Comparison of ENCODE assay signal across 1 cellular context in the genomic region with DNA sequence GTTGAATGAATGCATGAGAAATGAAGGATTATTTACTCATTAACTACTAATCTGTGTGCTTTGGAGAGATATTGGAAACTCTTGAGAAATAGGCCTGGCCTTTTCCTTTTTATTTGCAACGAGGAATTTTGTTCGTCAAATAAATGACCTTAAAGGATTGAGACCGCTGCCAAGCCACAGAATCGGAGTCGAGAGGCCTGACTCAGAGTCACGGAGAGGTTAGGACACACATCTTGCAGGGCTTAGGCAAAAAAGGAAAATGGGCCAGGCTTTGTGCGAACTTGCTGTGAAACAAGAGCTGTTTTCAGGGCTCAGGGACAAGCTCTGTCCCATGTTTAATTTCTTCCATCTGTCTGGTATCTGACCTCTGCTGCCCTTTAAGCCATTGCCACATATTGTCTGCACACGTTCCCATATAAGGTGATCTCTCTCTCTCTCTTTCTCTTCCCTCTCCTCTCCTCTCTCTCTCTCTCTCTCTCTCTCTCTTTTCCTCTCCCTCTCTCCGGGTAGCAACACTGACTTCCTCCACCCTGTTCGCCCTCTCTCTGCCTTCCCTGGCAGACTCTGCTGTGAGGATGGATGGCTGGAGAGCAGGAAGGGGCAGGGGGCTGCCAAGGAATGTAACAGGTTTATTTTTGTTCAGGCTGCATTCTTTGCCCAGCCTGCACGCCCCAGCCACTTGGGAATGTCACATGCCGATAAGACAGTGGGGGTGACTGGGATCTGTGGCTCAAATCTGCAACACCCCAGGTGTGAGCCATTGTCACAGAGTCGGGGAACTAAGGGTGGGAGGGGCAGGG.
A peak's percentile ranks its signal among the peaks of the same experiment; 100 is the strongest.
TF ChIP-seq lines count a peak whose summit lies in the region.

No MANE protein-coding gene starts in this region.

TF ChIP-seq in HepG2, 621 proteins besides CTCF, POLR2A, EP300 and RAD21 (continued from another document and continues in another):
- TF ChIP-seq, protein P1, sequence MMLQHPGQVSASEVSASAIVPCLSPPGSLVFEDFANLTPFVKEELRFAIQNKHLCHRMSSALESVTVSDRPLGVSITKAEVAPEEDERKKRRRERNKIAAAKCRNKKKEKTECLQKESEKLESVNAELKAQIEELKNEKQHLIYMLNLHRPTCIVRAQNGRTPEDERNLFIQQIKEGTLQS (CRISPR knock-in tag; IDR thresholded peaks at IDR 0.05), result no peak
- TF ChIP-seq SPEN (CRISPR knock-in tag; IDR thresholded peaks at IDR 0.05; ENCODE audit: low read depth) (no peak; the same call in 1 of the 2 replicates), CBX2 (IDR thresholded peaks at IDR 0.05; ENCODE audit: low read depth, low read length) (no peak), CBX2 (CRISPR knock-in tag; IDR thresholded peaks at IDR 0.05; ENCODE audit: low read depth) (no peak), DNMT3B (CRISPR knock-in tag; conservative IDR thresholded peaks at IDR 0.05) (no peak), ZFP82 (CRISPR knock-in tag; IDR thresholded peaks at IDR 0.05; ENCODE audit: borderline replicate concordance) (no peak), MAFG (CRISPR knock-in tag; IDR thresholded peaks at IDR 0.05) (no peak), RBM39 (IDR thresholded peaks at IDR 0.05; ENCODE audit: low read depth, low read length, poor library complexity, severe bottlenecking) (no peak), ZNF816 (CRISPR knock-in tag; IDR thresholded peaks at IDR 0.05; ENCODE audit: borderline replicate concordance) (no peak; the same call in 1 of the 2 replicates), HMG20A (CRISPR knock-in tag; IDR thresholded peaks at IDR 0.05; ENCODE audit: borderline replicate concordance) (no peak; the same call in 1 of the 2 replicates), BRCA1 (CRISPR knock-in tag; IDR thresholded peaks at IDR 0.05) (no peak), PRMT3 (CRISPR knock-in tag; IDR thresholded peaks at IDR 0.05; ENCODE audit: borderline replicate concordance, low read depth) (no peak), GTF3A (CRISPR knock-in tag; conservative IDR thresholded peaks at IDR 0.05) (no peak), MED13 (CRISPR knock-in tag; IDR thresholded peaks at IDR 0.05) (no peak), ZBTB21 (CRISPR knock-in tag; IDR thresholded peaks at IDR 0.05) (peak; percentile 34; the same call in 1 of the 2 replicates), ZKSCAN1 (IDR thresholded peaks at IDR 0.05; ENCODE audit: low read length) (no peak), ZNF839 (CRISPR knock-in tag; IDR thresholded peaks at IDR 0.05; ENCODE audit: borderline replicate concordance) (no peak), AHR (CRISPR knock-in tag; IDR thresholded peaks at IDR 0.05) (0 out of 2 replicates have a peak, but pooled peaks have one; percentile 35), ZNF331 (CRISPR knock-in tag; IDR thresholded peaks at IDR 0.05) (peak; percentile 74; the same call in 1 of the 2 replicates), TMF1 (CRISPR knock-in tag; IDR thresholded peaks at IDR 0.05; ENCODE audit: low read depth) (no peak), TBP (CRISPR knock-in tag; IDR thresholded peaks at IDR 0.05) (no peak), ZBTB7A (CRISPR knock-in tag; IDR thresholded peaks at IDR 0.05) (peak; percentile 82), NPAS2 (CRISPR knock-in tag; IDR thresholded peaks at IDR 0.05; ENCODE audit: borderline replicate concordance) (no peak), TOE1 (CRISPR knock-in tag; IDR thresholded peaks at IDR 0.05) (no peak), GZF1 (CRISPR knock-in tag; IDR thresholded peaks at IDR 0.05) (no peak), DMAP1 (CRISPR knock-in tag; IDR thresholded peaks at IDR 0.05) (peak; percentile 65; the same call in 1 of the 2 replicates), MBD4 (IDR thresholded peaks at IDR 0.05; ENCODE audit: borderline replicate concordance, low read length) (no peak)
- TF ChIP-seq, protein P2, sequence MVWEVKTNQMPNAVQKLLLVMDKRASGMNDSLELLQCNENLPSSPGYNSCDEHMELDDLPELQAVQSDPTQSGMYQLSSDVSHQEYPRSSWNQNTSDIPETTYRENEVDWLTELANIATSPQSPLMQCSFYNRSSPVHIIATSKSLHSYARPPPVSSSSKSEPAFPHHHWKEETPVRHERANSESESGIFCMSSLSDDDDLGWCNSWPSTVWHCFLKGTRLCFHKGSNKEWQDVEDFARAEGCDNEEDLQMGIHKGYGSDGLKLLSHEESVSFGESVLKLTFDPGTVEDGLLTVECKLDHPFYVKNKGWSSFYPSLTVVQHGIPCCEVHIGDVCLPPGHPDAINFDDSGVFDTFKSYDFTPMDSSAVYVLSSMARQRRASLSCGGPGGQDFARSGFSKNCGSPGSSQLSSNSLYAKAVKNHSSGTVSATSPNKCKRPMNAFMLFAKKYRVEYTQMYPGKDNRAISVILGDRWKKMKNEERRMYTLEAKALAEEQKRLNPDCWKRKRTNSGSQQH (CRISPR knock-in tag; IDR thresholded peaks at IDR 0.05; ENCODE audit: low read depth), result no peak
- TF ChIP-seq, protein P3, sequence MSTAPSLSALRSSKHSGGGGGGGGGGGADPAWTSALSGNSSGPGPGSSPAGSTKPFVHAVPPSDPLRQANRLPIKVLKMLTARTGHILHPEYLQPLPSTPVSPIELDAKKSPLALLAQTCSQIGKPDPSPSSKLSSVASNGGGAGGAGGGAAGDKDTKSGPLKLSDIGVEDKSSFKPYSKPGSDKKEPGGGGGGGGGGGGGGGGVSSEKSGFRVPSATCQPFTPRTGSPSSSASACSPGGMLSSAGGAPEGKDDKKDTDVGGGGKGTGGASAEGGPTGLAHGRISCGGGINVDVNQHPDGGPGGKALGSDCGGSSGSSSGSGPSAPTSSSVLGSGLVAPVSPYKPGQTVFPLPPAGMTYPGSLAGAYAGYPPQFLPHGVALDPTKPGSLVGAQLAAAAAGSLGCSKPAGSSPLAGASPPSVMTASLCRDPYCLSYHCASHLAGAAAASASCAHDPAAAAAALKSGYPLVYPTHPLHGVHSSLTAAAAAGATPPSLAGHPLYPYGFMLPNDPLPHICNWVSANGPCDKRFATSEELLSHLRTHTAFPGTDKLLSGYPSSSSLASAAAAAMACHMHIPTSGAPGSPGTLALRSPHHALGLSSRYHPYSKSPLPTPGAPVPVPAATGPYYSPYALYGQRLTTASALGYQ (CRISPR knock-in tag; IDR thresholded peaks at IDR 0.05), result no peak
- TF ChIP-seq, protein P4, sequence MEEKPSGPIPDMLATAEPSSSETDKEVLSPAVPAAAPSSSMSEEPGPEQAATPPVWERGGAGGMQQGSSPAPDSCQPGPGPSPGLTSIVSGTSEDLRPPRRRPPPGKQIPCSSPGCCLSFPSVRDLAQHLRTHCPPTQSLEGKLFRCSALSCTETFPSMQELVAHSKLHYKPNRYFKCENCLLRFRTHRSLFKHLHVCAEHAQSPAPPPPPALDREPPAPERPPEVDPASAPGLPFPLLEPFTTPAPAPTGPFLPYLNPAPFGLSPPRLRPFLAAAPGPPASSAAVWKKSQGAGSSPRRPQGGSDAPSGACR (CRISPR knock-in tag; IDR thresholded peaks at IDR 0.05), result peak; percentile 50; the same call in 1 of the 2 replicates
- TF ChIP-seq, protein P5, sequence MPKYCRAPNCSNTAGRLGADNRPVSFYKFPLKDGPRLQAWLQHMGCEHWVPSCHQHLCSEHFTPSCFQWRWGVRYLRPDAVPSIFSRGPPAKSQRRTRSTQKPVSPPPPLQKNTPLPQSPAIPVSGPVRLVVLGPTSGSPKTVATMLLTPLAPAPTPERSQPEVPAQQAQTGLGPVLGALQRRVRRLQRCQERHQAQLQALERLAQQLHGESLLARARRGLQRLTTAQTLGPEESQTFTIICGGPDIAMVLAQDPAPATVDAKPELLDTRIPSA (CRISPR knock-in tag; IDR thresholded peaks at IDR 0.05; ENCODE audit: borderline replicate concordance), result no peak
- TF ChIP-seq, protein P6, sequence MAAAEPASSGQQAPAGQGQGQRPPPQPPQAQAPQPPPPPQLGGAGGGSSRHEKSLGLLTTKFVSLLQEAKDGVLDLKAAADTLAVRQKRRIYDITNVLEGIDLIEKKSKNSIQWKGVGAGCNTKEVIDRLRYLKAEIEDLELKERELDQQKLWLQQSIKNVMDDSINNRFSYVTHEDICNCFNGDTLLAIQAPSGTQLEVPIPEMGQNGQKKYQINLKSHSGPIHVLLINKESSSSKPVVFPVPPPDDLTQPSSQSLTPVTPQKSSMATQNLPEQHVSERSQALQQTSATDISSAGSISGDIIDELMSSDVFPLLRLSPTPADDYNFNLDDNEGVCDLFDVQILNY (CRISPR knock-in tag; conservative IDR thresholded peaks at IDR 0.05), result no peak
- TF ChIP-seq, protein P7, sequence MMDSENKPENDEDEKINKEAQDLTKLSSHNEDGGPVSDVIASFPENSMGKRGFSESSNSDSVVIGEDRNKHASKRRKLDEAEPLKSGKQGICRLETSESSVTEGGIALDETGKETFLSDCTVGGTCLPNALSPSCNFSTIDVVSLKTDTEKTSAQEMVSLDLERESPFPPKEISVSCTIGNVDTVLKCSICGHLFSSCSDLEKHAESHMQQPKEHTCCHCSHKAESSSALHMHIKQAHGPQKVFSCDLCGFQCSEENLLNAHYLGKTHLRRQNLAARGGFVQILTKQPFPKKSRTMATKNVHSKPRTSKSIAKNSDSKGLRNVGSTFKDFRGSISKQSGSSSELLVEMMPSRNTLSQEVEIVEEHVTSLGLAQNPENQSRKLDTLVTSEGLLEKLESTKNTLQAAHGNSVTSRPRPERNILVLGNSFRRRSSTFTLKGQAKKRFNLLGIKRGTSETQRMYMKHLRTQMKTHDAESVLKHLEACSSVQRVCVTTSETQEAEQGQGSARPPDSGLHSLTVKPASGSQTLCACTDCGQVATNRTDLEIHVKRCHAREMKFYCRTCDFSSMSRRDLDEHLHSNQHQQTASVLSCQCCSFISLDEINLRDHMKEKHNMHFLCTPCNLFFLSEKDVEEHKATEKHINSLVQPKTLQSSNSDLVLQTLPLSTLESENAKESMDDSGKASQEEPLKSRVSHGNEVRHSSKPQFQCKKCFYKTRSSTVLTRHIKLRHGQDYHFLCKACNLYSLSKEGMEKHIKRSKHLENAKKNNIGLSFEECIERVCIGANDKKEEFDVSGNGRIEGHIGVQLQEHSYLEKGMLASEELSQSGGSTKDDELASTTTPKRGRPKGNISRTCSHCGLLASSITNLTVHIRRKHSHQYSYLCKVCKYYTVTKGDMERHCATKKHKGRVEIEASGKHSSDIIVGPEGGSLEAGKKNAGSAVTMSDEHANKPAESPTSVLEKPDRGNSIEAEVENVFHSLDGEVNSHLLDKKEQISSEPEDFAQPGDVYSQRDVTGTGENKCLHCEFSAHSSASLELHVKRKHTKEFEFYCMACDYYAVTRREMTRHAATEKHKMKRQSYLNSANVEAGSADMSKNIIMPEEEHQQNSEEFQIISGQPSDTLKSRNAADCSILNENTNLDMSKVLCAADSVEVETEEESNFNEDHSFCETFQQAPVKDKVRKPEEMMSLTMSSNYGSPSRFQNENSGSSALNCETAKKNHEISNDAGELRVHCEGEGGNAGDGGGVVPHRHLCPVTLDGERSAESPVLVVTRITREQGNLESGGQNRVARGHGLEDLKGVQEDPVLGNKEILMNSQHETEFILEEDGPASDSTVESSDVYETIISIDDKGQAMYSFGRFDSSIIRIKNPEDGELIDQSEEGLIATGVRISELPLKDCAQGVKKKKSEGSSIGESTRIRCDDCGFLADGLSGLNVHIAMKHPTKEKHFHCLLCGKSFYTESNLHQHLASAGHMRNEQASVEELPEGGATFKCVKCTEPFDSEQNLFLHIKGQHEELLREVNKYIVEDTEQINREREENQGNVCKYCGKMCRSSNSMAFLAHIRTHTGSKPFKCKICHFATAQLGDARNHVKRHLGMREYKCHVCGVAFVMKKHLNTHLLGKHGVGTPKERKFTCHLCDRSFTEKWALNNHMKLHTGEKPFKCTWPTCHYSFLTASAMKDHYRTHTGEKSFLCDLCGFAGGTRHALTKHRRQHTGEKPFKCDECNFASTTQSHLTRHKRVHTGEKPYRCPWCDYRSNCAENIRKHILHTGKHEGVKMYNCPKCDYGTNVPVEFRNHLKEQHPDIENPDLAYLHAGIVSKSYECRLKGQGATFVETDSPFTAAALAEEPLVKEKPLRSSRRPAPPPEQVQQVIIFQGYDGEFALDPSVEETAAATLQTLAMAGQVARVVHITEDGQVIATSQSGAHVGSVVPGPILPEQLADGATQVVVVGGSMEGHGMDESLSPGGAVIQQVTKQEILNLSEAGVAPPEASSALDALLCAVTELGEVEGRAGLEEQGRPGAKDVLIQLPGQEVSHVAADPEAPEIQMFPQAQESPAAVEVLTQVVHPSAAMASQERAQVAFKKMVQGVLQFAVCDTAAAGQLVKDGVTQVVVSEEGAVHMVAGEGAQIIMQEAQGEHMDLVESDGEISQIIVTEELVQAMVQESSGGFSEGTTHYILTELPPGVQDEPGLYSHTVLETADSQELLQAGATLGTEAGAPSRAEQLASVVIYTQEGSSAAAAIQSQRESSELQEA (CRISPR knock-in tag; IDR thresholded peaks at IDR 0.05; ENCODE audit: not compliant biosample characterization), result no peak
- TF ChIP-seq, protein P8, sequence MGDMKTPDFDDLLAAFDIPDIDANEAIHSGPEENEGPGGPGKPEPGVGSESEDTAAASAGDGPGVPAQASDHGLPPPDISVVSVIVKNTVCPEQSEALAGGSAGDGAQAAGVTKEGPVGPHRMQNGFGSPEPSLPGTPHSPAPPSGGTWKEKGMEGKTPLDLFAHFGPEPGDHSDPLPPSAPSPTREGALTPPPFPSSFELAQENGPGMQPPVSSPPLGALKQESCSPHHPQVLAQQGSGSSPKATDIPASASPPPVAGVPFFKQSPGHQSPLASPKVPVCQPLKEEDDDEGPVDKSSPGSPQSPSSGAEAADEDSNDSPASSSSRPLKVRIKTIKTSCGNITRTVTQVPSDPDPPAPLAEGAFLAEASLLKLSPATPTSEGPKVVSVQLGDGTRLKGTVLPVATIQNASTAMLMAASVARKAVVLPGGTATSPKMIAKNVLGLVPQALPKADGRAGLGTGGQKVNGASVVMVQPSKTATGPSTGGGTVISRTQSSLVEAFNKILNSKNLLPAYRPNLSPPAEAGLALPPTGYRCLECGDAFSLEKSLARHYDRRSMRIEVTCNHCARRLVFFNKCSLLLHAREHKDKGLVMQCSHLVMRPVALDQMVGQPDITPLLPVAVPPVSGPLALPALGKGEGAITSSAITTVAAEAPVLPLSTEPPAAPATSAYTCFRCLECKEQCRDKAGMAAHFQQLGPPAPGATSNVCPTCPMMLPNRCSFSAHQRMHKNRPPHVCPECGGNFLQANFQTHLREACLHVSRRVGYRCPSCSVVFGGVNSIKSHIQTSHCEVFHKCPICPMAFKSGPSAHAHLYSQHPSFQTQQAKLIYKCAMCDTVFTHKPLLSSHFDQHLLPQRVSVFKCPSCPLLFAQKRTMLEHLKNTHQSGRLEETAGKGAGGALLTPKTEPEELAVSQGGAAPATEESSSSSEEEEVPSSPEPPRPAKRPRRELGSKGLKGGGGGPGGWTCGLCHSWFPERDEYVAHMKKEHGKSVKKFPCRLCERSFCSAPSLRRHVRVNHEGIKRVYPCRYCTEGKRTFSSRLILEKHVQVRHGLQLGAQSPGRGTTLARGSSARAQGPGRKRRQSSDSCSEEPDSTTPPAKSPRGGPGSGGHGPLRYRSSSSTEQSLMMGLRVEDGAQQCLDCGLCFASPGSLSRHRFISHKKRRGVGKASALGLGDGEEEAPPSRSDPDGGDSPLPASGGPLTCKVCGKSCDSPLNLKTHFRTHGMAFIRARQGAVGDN (CRISPR knock-in tag; IDR thresholded peaks at IDR 0.05), result peak; percentile 76
- TF ChIP-seq, protein P9, sequence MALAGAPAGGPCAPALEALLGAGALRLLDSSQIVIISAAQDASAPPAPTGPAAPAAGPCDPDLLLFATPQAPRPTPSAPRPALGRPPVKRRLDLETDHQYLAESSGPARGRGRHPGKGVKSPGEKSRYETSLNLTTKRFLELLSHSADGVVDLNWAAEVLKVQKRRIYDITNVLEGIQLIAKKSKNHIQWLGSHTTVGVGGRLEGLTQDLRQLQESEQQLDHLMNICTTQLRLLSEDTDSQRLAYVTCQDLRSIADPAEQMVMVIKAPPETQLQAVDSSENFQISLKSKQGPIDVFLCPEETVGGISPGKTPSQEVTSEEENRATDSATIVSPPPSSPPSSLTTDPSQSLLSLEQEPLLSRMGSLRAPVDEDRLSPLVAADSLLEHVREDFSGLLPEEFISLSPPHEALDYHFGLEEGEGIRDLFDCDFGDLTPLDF (CRISPR knock-in tag; IDR thresholded peaks at IDR 0.05), result no peak
